In genomic region chr10:110007701-110008517, GRCh38 we compare ENCODE assay signal across 1 cellular context.
TF ChIP-seq lines count a peak whose summit lies in the region.

Gene ADD3, plus strand, starts transcription at chr10:110007984. Its CDS starts 92,670 bp downstream, at chr10:110100654.

TF ChIP-seq in K562, 482 proteins besides CTCF, POLR2A, EP300 and RAD21 (continued from another document):
- TF ChIP-seq ZNF740 (CRISPR knock-in tag; IDR thresholded peaks at IDR 0.05) (no peak), ZNF740 (tag; IDR thresholded peaks at IDR 0.05) (peak in 1 of 2 experiments; percentile 50; a peak in 1 of 4 replicates), ZC3H8 (IDR thresholded peaks at IDR 0.05) (no peak), HNRNPK (IDR thresholded peaks at IDR 0.05; ENCODE audit: low read depth, low read length, poor library complexity, severe bottlenecking) (peak; percentile 28), TCFL5 (CRISPR knock-in tag; conservative IDR thresholded peaks at IDR 0.05) (no peak), NFIX (CRISPR knock-in tag; IDR thresholded peaks at IDR 0.05; ENCODE audit: low read depth) (no peak), SMARCC2 (IDR thresholded peaks at IDR 0.05; ENCODE audit: low read depth) (no peak), RBM22 (IDR thresholded peaks at IDR 0.05; ENCODE audit: low read depth, low read length, poor library complexity, severe bottlenecking) (peak; percentile 40), ARID1B (IDR thresholded peaks at IDR 0.05) (no peak), MXI1 (IDR thresholded peaks at IDR 0.05; ENCODE audit: low read depth, low read length) (no peak), HCFC1 (IDR thresholded peaks at IDR 0.05; ENCODE audit: low read depth, low read length) (0 out of 2 replicates have a peak, but pooled peaks have one; percentile 3), ZNF316 (IDR thresholded peaks at IDR 0.05) (no peak), UBTF (IDR thresholded peaks at IDR 0.05; ENCODE audit: borderline replicate concordance in 1 of 2, low read depth in 2 of 2, low read length in 2 of 2) (peak in 1 of 2 experiments; percentile 41; a peak in 1 of 4 replicates), KDM5B (IDR thresholded peaks at IDR 0.05; ENCODE audit: insufficient replicate concordance, low read depth, low read length) (peak; percentile 33), TGIF2 (CRISPR knock-in tag; IDR thresholded peaks at IDR 0.05) (no peak), POLR2G (IDR thresholded peaks at IDR 0.05; ENCODE audit: low read depth, low read length) (peak; percentile 70), KLF13 (tag; IDR thresholded peaks at IDR 0.05; ENCODE audit: borderline replicate concordance, low read depth) (no peak), MYC (IDR thresholded peaks at IDR 0.05; ENCODE audit: low read depth, low read length) (0 out of 2 replicates have a peak, but pooled peaks have one; percentile 1), MYC (CRISPR knock-in tag; IDR thresholded peaks at IDR 0.05; ENCODE audit: borderline replicate concordance, low read depth) (no peak), FIP1L1 (IDR thresholded peaks at IDR 0.05; ENCODE audit: low read depth, low read length, poor library complexity, severe bottlenecking) (peak; percentile 46), MAZ (CRISPR knock-in tag; conservative IDR thresholded peaks at IDR 0.05 in 1 of 2, IDR thresholded peaks at IDR 0.05 in 1 of 2) (peak in 1 of 2 experiments; percentile 52; a peak in 2 of 4 replicates), RBM39 (optimal IDR thresholded peaks at IDR 0.05; ENCODE audit: low read depth, low read length) (no peak), ESRRB (CRISPR knock-in tag; IDR thresholded peaks at IDR 0.05; ENCODE audit: borderline replicate concordance) (no peak), TAF1 (IDR thresholded peaks at IDR 0.05; ENCODE audit: control insufficient read depth, extremely low read depth, insufficient read depth, low read length, severe bottlenecking) (peak; percentile 24), ZNF589 (CRISPR knock-in tag; IDR thresholded peaks at IDR 0.05; ENCODE audit: low read depth) (no peak), GTF2E2 (tag; IDR thresholded peaks at IDR 0.05) (0 out of 2 replicates have a peak, but pooled peaks have one; percentile 16), YBX1 (IDR thresholded peaks at IDR 0.05) (no peak), TCF15 (CRISPR knock-in tag; IDR thresholded peaks at IDR 0.05) (no peak), HDAC3 (IDR thresholded peaks at IDR 0.05; ENCODE audit: borderline replicate concordance, partially characterized antibody) (no peak), SMAD3 (CRISPR knock-in tag; conservative IDR thresholded peaks at IDR 0.05) (no peak)
- TF ChIP-seq, protein P1, sequence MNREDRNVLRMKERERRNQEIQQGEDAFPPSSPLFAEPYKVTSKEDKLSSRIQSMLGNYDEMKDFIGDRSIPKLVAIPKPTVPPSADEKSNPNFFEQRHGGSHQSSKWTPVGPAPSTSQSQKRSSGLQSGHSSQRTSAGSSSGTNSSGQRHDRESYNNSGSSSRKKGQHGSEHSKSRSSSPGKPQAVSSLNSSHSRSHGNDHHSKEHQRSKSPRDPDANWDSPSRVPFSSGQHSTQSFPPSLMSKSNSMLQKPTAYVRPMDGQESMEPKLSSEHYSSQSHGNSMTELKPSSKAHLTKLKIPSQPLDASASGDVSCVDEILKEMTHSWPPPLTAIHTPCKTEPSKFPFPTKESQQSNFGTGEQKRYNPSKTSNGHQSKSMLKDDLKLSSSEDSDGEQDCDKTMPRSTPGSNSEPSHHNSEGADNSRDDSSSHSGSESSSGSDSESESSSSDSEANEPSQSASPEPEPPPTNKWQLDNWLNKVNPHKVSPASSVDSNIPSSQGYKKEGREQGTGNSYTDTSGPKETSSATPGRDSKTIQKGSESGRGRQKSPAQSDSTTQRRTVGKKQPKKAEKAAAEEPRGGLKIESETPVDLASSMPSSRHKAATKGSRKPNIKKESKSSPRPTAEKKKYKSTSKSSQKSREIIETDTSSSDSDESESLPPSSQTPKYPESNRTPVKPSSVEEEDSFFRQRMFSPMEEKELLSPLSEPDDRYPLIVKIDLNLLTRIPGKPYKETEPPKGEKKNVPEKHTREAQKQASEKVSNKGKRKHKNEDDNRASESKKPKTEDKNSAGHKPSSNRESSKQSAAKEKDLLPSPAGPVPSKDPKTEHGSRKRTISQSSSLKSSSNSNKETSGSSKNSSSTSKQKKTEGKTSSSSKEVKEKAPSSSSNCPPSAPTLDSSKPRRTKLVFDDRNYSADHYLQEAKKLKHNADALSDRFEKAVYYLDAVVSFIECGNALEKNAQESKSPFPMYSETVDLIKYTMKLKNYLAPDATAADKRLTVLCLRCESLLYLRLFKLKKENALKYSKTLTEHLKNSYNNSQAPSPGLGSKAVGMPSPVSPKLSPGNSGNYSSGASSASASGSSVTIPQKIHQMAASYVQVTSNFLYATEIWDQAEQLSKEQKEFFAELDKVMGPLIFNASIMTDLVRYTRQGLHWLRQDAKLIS (CRISPR knock-in tag; IDR thresholded peaks at IDR 0.05), result 0 out of 2 replicates have a peak, but pooled peaks have one; percentile 30
